1 cellular context compared by ENCODE assay signal in the genomic region with DNA sequence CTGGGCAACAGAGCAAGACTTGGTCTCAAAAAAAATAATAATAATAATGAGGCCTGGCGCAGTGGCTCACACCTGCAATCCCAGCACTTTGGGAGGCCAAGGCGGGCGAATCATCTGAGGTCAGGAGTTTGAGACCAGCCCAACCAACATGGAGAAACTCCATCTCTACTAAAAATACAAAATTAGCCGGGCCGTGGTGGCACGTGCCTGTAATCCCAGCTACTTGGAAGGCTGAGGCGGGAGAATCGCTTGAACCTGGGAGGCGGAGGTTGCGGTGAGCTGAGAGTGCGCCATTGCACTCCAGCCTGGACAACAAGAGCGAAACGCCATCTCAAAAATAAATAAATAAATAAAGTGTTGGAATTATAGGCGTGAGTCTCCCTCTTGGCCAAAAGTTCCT. TPM values are rescaled to one million over a fixed set of nuclear protein-coding genes. Genes with fewer than 3 reads are reported as not detected.
"Had no signal": no experiment of that assay in that cellular context is flagged by ENCODE, and none has a peak within 500 bp of the region (broad histone marks: within the 10 kb centered on the region; RNA-seq: fewer than 3 reads in every experiment).

No MANE protein-coding gene starts in this region.

RNA-seq across cellular contexts. Expression of gene ADAMTSL4, which starts 32.8 kb away (rescaled TPM):
- total RNA-seq: HT-29 had no signal
